In the genomic region with DNA sequence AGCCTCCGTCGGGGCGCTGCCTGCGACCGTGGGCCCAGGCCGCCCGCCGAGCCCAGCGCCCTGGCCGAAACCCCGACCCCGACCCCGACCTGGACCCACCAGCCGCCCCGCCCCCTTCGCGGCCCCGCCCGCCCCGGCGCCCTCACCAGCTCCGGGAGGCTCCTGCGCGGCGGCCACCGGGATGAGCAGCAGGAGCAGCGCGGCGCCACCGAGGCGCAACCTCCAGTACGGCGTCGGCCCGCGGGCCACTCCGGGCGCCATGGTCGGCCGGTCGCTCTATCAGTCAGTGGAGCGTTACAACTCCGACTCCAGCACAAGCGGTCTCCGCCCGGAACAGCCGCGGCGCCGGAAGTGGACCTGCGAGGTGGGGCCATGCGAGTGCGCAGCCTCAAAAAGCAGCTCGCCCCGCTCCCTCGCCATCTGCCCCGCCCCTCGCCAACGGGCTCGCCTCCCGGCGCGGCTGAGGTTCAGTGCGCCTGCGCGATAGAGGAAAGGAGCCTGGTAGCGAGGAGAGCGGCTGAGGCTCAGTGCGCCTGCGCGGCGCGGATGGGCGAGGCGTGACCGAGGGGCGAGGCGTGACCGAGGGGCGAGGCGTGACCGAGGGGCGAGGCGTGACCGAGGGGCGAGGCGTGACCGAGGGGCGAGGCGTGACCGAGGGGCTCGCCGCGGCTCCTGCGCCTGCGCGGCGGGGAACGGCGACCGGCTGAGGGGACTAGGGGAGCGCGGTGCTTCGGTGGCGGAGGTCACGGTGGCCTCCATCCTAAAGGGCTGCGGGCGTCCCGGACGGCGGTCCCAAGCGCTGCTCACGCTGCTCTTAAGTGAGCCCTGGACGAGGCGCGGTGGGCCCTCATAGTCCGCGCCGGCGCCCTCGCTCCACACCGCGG, we compare ENCODE assay signal across 1 cellular context.
TF ChIP-seq lines count a peak whose summit lies in the region.

A gene with protein sequence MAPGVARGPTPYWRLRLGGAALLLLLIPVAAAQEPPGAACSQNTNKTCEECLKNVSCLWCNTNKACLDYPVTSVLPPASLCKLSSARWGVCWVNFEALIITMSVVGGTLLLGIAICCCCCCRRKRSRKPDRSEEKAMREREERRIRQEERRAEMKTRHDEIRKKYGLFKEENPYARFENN (minus strand): TSS at position 335 of the 884 bp plus-strand sequence. CDS start 74 bp downstream, at position 261.

TF ChIP-seq in K562, 482 proteins besides CTCF, POLR2A, EP300 and RAD21 (continued from another document and continues in another):
- TF ChIP-seq NCOA2 (IDR thresholded peaks at IDR 0.05; ENCODE audit: partially characterized antibody in 2 of 2) (no peak), BRD4 (IDR thresholded peaks at IDR 0.05) (peak; percentile 66; the same call in 1 of the 2 replicates), PHF8 (IDR thresholded peaks at IDR 0.05; ENCODE audit: borderline replicate concordance, low read length) (peak; percentile 72; the same call in 1 of the 2 replicates), ZNF79 (CRISPR knock-in tag; IDR thresholded peaks at IDR 0.05; ENCODE audit: low read depth) (0 out of 2 replicates have a peak, but pooled peaks have one; percentile 28), CHD4 (IDR thresholded peaks at IDR 0.05; ENCODE audit: insufficient read depth, insufficient replicate concordance, low read depth, low read length, poor library complexity, severe bottlenecking) (no peak), CBX1 (IDR thresholded peaks at IDR 0.05; ENCODE audit: low read depth) (0 out of 2 replicates have a peak, but pooled peaks have one; percentile 53), TAF9B (IDR thresholded peaks at IDR 0.05; ENCODE audit: partially characterized antibody) (no peak), MTF1 (CRISPR knock-in tag; IDR thresholded peaks at IDR 0.05; ENCODE audit: borderline replicate concordance) (no peak), SRSF7 (optimal IDR thresholded peaks at IDR 0.05; ENCODE audit: low read depth, low read length) (no peak), CSDE1 (IDR thresholded peaks at IDR 0.05) (no peak), ZBTB7A (IDR thresholded peaks at IDR 0.05; ENCODE audit: borderline replicate concordance, control insufficient read depth, low read depth, low read length) (peak; percentile 91), MTA1 (IDR thresholded peaks at IDR 0.05; ENCODE audit: borderline replicate concordance) (no peak), SAP30 (IDR thresholded peaks at IDR 0.05; ENCODE audit: borderline replicate concordance, insufficient read depth, low read depth, low read length, poor library complexity, severe bottlenecking) (peak; percentile 29), SMAD3 (CRISPR knock-in tag; conservative IDR thresholded peaks at IDR 0.05) (0 out of 2 replicates have a peak, but pooled peaks have one; percentile 40), ZNF707 (CRISPR knock-in tag; conservative IDR thresholded peaks at IDR 0.05) (no peak), THRAP3 (IDR thresholded peaks at IDR 0.05; ENCODE audit: borderline replicate concordance) (no peak), GATAD2A (IDR thresholded peaks at IDR 0.05) (no peak), ZFP1 (CRISPR knock-in tag; IDR thresholded peaks at IDR 0.05) (no peak), CHCHD3 (CRISPR knock-in tag; IDR thresholded peaks at IDR 0.05) (no peak), GTF2F1 (IDR thresholded peaks at IDR 0.05; ENCODE audit: low read depth, low read length) (no peak), ZBTB1 (CRISPR knock-in tag; IDR thresholded peaks at IDR 0.05; ENCODE audit: borderline replicate concordance, low read depth) (peak; percentile 64; the same call in 1 of the 2 replicates), ZFP36 (IDR thresholded peaks at IDR 0.05; ENCODE audit: low read depth, low read length, partially characterized antibody) (no peak), IRF2 (CRISPR knock-in tag; IDR thresholded peaks at IDR 0.05) (no peak; the same call in 1 of the 2 replicates), ZNF146 (CRISPR knock-in tag; IDR thresholded peaks at IDR 0.05; ENCODE audit: unreplicated experiment) (no peak)
- TF ChIP-seq, protein P1, sequence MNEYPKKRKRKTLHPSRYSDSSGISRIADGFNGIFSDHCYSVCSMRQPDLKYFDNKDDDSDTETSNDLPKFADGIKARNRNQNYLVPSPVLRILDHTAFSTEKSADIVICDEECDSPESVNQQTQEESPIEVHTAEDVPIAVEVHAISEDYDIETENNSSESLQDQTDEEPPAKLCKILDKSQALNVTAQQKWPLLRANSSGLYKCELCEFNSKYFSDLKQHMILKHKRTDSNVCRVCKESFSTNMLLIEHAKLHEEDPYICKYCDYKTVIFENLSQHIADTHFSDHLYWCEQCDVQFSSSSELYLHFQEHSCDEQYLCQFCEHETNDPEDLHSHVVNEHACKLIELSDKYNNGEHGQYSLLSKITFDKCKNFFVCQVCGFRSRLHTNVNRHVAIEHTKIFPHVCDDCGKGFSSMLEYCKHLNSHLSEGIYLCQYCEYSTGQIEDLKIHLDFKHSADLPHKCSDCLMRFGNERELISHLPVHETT (CRISPR knock-in tag; conservative IDR thresholded peaks at IDR 0.05 in 1 of 2, IDR thresholded peaks at IDR 0.05 in 1 of 2), result peak in 1 of 2 experiments; percentile 64; a peak in 1 of 4 replicates
- TF ChIP-seq, protein P2, sequence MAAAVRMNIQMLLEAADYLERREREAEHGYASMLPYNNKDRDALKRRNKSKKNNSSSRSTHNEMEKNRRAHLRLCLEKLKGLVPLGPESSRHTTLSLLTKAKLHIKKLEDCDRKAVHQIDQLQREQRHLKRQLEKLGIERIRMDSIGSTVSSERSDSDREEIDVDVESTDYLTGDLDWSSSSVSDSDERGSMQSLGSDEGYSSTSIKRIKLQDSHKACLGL (CRISPR knock-in tag; IDR thresholded peaks at IDR 0.05; ENCODE audit: borderline replicate concordance, poor library complexity, severe bottlenecking), result no peak
- TF ChIP-seq, protein P3, sequence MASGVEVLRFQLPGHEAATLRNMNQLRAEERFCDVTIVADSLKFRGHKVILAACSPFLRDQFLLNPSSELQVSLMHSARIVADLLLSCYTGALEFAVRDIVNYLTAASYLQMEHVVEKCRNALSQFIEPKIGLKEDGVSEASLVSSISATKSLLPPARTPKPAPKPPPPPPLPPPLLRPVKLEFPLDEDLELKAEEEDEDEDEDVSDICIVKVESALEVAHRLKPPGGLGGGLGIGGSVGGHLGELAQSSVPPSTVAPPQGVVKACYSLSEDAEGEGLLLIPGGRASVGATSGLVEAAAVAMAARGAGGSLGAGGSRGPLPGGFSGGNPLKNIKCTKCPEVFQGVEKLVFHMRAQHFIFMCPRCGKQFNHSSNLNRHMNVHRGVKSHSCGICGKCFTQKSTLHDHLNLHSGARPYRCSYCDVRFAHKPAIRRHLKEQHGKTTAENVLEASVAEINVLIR (CRISPR knock-in tag; IDR thresholded peaks at IDR 0.05), result no peak
- TF ChIP-seq, protein P4, sequence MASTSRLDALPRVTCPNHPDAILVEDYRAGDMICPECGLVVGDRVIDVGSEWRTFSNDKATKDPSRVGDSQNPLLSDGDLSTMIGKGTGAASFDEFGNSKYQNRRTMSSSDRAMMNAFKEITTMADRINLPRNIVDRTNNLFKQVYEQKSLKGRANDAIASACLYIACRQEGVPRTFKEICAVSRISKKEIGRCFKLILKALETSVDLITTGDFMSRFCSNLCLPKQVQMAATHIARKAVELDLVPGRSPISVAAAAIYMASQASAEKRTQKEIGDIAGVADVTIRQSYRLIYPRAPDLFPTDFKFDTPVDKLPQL (IDR thresholded peaks at IDR 0.05; ENCODE audit: extremely low read depth, insufficient read length), result no peak
- TF ChIP-seq, protein P5, sequence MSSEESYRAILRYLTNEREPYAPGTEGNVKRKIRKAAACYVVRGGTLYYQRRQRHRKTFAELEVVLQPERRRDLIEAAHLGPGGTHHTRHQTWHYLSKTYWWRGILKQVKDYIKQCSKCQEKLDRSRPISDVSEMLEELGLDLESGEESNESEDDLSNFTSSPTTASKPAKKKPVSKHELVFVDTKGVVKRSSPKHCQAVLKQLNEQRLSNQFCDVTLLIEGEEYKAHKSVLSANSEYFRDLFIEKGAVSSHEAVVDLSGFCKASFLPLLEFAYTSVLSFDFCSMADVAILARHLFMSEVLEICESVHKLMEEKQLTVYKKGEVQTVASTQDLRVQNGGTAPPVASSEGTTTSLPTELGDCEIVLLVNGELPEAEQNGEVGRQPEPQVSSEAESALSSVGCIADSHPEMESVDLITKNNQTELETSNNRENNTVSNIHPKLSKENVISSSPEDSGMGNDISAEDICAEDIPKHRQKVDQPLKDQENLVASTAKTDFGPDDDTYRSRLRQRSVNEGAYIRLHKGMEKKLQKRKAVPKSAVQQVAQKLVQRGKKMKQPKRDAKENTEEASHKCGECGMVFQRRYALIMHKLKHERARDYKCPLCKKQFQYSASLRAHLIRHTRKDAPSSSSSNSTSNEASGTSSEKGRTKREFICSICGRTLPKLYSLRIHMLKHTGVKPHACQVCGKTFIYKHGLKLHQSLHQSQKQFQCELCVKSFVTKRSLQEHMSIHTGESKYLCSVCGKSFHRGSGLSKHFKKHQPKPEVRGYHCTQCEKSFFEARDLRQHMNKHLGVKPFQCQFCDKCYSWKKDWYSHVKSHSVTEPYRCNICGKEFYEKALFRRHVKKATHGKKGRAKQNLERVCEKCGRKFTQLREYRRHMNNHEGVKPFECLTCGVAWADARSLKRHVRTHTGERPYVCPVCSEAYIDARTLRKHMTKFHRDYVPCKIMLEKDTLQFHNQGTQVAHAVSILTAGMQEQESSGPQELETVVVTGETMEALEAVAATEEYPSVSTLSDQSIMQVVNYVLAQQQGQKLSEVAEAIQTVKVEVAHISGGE (CRISPR knock-in tag; IDR thresholded peaks at IDR 0.05), result peak in 2 of 3 experiments; percentile 59 to 82; a peak in 4 of 6 replicates
- TF ChIP-seq, protein P6, sequence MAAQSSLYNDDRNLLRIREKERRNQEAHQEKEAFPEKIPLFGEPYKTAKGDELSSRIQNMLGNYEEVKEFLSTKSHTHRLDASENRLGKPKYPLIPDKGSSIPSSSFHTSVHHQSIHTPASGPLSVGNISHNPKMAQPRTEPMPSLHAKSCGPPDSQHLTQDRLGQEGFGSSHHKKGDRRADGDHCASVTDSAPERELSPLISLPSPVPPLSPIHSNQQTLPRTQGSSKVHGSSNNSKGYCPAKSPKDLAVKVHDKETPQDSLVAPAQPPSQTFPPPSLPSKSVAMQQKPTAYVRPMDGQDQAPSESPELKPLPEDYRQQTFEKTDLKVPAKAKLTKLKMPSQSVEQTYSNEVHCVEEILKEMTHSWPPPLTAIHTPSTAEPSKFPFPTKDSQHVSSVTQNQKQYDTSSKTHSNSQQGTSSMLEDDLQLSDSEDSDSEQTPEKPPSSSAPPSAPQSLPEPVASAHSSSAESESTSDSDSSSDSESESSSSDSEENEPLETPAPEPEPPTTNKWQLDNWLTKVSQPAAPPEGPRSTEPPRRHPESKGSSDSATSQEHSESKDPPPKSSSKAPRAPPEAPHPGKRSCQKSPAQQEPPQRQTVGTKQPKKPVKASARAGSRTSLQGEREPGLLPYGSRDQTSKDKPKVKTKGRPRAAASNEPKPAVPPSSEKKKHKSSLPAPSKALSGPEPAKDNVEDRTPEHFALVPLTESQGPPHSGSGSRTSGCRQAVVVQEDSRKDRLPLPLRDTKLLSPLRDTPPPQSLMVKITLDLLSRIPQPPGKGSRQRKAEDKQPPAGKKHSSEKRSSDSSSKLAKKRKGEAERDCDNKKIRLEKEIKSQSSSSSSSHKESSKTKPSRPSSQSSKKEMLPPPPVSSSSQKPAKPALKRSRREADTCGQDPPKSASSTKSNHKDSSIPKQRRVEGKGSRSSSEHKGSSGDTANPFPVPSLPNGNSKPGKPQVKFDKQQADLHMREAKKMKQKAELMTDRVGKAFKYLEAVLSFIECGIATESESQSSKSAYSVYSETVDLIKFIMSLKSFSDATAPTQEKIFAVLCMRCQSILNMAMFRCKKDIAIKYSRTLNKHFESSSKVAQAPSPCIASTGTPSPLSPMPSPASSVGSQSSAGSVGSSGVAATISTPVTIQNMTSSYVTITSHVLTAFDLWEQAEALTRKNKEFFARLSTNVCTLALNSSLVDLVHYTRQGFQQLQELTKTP (IDR thresholded peaks at IDR 0.05; ENCODE audit: low read depth in 1 of 2, partially characterized antibody in 2 of 2), result no peak
- TF ChIP-seq, protein P7, sequence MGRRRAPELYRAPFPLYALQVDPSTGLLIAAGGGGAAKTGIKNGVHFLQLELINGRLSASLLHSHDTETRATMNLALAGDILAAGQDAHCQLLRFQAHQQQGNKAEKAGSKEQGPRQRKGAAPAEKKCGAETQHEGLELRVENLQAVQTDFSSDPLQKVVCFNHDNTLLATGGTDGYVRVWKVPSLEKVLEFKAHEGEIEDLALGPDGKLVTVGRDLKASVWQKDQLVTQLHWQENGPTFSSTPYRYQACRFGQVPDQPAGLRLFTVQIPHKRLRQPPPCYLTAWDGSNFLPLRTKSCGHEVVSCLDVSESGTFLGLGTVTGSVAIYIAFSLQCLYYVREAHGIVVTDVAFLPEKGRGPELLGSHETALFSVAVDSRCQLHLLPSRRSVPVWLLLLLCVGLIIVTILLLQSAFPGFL (CRISPR knock-in tag; IDR thresholded peaks at IDR 0.05), result no peak
- TF ChIP-seq, protein P8, sequence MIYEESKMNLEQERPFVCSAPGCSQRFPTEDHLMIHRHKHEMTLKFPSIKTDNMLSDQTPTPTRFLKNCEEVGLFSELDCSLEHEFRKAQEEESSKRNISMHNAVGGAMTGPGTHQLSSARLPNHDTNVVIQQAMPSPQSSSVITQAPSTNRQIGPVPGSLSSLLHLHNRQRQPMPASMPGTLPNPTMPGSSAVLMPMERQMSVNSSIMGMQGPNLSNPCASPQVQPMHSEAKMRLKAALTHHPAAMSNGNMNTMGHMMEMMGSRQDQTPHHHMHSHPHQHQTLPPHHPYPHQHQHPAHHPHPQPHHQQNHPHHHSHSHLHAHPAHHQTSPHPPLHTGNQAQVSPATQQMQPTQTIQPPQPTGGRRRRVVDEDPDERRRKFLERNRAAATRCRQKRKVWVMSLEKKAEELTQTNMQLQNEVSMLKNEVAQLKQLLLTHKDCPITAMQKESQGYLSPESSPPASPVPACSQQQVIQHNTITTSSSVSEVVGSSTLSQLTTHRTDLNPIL (CRISPR knock-in tag; IDR thresholded peaks at IDR 0.05), result no peak
- TF ChIP-seq, protein P9, sequence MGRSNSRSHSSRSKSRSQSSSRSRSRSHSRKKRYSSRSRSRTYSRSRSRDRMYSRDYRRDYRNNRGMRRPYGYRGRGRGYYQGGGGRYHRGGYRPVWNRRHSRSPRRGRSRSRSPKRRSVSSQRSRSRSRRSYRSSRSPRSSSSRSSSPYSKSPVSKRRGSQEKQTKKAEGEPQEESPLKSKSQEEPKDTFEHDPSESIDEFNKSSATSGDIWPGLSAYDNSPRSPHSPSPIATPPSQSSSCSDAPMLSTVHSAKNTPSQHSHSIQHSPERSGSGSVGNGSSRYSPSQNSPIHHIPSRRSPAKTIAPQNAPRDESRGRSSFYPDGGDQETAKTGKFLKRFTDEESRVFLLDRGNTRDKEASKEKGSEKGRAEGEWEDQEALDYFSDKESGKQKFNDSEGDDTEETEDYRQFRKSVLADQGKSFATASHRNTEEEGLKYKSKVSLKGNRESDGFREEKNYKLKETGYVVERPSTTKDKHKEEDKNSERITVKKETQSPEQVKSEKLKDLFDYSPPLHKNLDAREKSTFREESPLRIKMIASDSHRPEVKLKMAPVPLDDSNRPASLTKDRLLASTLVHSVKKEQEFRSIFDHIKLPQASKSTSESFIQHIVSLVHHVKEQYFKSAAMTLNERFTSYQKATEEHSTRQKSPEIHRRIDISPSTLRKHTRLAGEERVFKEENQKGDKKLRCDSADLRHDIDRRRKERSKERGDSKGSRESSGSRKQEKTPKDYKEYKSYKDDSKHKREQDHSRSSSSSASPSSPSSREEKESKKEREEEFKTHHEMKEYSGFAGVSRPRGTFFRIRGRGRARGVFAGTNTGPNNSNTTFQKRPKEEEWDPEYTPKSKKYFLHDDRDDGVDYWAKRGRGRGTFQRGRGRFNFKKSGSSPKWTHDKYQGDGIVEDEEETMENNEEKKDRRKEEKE (IDR thresholded peaks at IDR 0.05; ENCODE audit: borderline replicate concordance in 1 of 2, control insufficient read depth in 1 of 2, low read depth in 2 of 2, low read length in 1 of 2), result no peak
